Comparison of ENCODE assay signal across 1 cellular context in genomic region chr17:38421224-38421841, GRCh38.
TF ChIP-seq lines count a peak whose summit lies in the region.

No MANE protein-coding gene starts in this region.

TF ChIP-seq in H1, 55 proteins besides CTCF, POLR2A, EP300 and RAD21:
- TF ChIP-seq RNF2 (IDR thresholded peaks at IDR 0.05; ENCODE audit: borderline replicate concordance, low read depth, low read length, missing control alignments, poor library complexity, severe bottlenecking) (no peak), SP4 (IDR thresholded peaks at IDR 0.05; ENCODE audit: low read length) (no peak), BACH1 (IDR thresholded peaks at IDR 0.05; ENCODE audit: low read length) (no peak), NANOG (IDR thresholded peaks at IDR 0.05; ENCODE audit: insufficient read depth, low read depth, low read length, poor library complexity, severe bottlenecking) (no peak), TEAD4 (IDR thresholded peaks at IDR 0.05; ENCODE audit: low read depth, low read length) (no peak), ATF3 (IDR thresholded peaks at IDR 0.05; ENCODE audit: insufficient read depth, low read depth, low read length) (no peak), CBX8 (IDR thresholded peaks at IDR 0.05; ENCODE audit: borderline replicate concordance, low read depth, low read length) (no peak), ZNF274 (IDR thresholded peaks at IDR 0.05; ENCODE audit: borderline replicate concordance, extremely low read depth, low read length) (no peak), POU5F1 (IDR thresholded peaks at IDR 0.05; ENCODE audit: low read depth, low read length) (no peak), E2F6 (IDR thresholded peaks at IDR 0.05) (no peak), KDM4A (IDR thresholded peaks at IDR 0.05; ENCODE audit: low read depth, low read length, severe bottlenecking) (no peak)
